ENCODE assay signal across 14 cellular contexts in the genomic region with DNA sequence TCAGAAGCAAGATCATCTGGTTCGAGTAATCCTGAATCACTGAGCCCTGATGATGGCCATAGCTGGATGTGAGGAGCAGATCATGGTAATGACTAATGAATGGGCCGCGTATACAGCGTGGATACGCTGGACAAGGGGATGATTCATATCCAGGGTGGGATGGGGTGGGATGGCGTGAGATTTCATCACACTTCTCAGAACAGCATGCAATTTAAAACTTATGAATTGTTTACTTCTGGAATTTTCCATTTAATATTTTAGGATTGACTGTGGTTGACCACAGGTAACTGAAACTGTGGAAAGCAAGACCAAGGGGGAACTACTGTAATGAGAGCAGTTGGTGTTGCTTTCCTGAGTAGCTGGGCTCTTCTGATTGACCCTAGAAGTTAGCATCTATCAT.
A peak's percentile ranks its signal among the peaks of the same experiment; 100 is the strongest.
DNase-seq lines count a peak whose midpoint lies in the region; ATAC-seq, FAIRE-seq and TF ChIP-seq lines count a peak whose summit lies in the region.
"Had no signal": no experiment of that assay in that cellular context is flagged by ENCODE, and none has a peak within 500 bp of the region (broad histone marks: within the 10 kb centered on the region; RNA-seq: fewer than 3 reads in every experiment).

No MANE protein-coding gene starts in this region.

- H3K27ac ChIP-seq in A549, result peak overlapping the region in 1 of 2 experiments; percentile 43; a peak in 2 of 6 replicates
- H3K27ac ChIP-seq: ovary had no signal

- no peak overlapping the region for H3K4me3 ChIP-seq in A549
- no peak overlapping the region for H3K4me3 ChIP-seq in HFF-Myc (replicated peaks; ENCODE audit: low read depth, low read length)
- H3K4me3 ChIP-seq: BLaER1 treated with 17β-estradiol and CSF1 and Interleukin-3, amounts not matched to agents 10 nM and 100 nM; ovary had no signal

- FAIRE-seq in A549 (lab: Jason Lieb, UNC), result no peak

- POLR2A ChIA-PET in A549 (lab: Yijun Ruan, JAX), result no interaction called here

- TF ChIP-seq POLR2A in A549 (IDR thresholded peaks at IDR 0.05; ENCODE audit: low read length), result no peak

- no peak for TF ChIP-seq CTCF in A549 (IDR thresholded peaks at IDR 0.05)
- TF ChIP-seq CTCF in HFF-Myc (IDR thresholded peaks at IDR 0.05; ENCODE audit: low read depth, low read length, missing control alignments), result no peak

- CTCF ChIA-PET in A549 (lab: Yijun Ruan, JAX), result interaction anchor here (0.6 kb wide), 1 partner anchor 162 kb away, joined by 4 read pairs; no protein-coding TSS in a partner anchor

- TF ChIP-seq EP300 in A549 (IDR thresholded peaks at IDR 0.05), result no peak

- TF ChIP-seq RAD21 in A549 (conservative IDR thresholded peaks at IDR 0.05 in 1 of 2, IDR thresholded peaks at IDR 0.05 in 1 of 2), result no peak

- WGBS in A549 (ENCODE audit: missing lambda C conversion rate), result 54% methylated on average over 6 of the region's 6 CpGs

- 0 out of 3 replicates have a peak overlapping the region, but pooled peaks have one; percentile 12 for H3K4me2 ChIP-seq in A549

- ATAC-seq in A549 (peak; percentile 80 to 90), GM19455 (IDR thresholded peaks at IDR 0.05; ENCODE audit: unreplicated experiment) (no peak)
- ATAC-seq: left lobe of liver had no signal

- H3K9me3 ChIP-seq in A549, result no peaks in the 10 kb centered on the region
- H3K9me3 ChIP-seq: ovary had no signal

- H3K4me1 ChIP-seq in A549, result peaks cover 7% of the 10 kb centered on the region; the same call in 1 of the 3 replicates

- DNase-seq in A549 (ENCODE audit: low read depth in 1 of 2, low spot score in 1 of 2) (peak in 1 of 2 experiments; percentile 38), HFF-Myc (ENCODE audit: extremely low read depth, low read depth) (peak; percentile 75), T1000 (lab: John Stamatoyannopoulos, UW) (peak; percentile 45), fibroblast of the conjunctiva (ENCODE audit: low read depth) (peak; percentile 90), NCI-H510A treated with DMSO at 0.1 percent for 48 hours (lab: John Stamatoyannopoulos, UW) (no peak), Ammon's horn (ENCODE audit: low spot score) (no peak), NCI-H82 (lab: John Stamatoyannopoulos, UW) (no peak)
- DNase-seq: activated CD8-positive, alpha-beta memory T cell treated with anti-CD3 and anti-CD28 coated beads, Interleukin-2, amount 50 U/mL, for 4 hours; aorta; ovary; stimulated activated CD4-positive, alpha-beta T cell treated with anti-CD3 and anti-CD28 coated beads, Interleukin-4, amount 100 ng/mL, for 4 hours had no signal

TF ChIP-seq in A549, 52 proteins besides CTCF, POLR2A, EP300 and RAD21:
- TF ChIP-seq RFX5 (IDR thresholded peaks at IDR 0.05) (no peak), FOSL2 (IDR thresholded peaks at IDR 0.05) (peak; percentile 21; the same call in 1 of the 2 replicates), FOSL2 (CRISPR knock-in tag; IDR thresholded peaks at IDR 0.05) (no peak), RNF2 (IDR thresholded peaks at IDR 0.05; ENCODE audit: borderline replicate concordance, low read depth) (no peak), CHD2 (IDR thresholded peaks at IDR 0.05; ENCODE audit: low read length, partially characterized antibody) (no peak), POLR2AphosphoS2 (conservative IDR thresholded peaks at IDR 0.05; ENCODE audit: low read length) (no peak)
- TF ChIP-seq, protein P1, sequence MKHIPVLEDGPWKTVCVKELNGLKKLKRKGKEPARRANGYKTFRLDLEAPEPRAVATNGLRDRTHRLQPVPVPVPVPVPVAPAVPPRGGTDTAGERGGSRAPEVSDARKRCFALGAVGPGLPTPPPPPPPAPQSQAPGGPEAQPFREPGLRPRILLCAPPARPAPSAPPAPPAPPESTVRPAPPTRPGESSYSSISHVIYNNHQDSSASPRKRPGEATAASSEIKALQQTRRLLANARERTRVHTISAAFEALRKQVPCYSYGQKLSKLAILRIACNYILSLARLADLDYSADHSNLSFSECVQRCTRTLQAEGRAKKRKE (CRISPR knock-in tag; IDR thresholded peaks at IDR 0.05; ENCODE audit: low read depth), result no peak

Comparison
In these comparisons a context has a peak if more than half of its experiments do, and no peak if none do; other contexts are left out.
1. DNase-seq: peak in HFF-Myc (single experiment), T1000 (single experiment) and fibroblast of the conjunctiva (single experiment); none in NCI-H510A treated with DMSO at 0.1 percent for 48 hours (single experiment), Ammon's horn (single experiment) and NCI-H82 (single experiment).